Comparison of ENCODE assay signal across 12 cellular contexts in the genomic region with DNA sequence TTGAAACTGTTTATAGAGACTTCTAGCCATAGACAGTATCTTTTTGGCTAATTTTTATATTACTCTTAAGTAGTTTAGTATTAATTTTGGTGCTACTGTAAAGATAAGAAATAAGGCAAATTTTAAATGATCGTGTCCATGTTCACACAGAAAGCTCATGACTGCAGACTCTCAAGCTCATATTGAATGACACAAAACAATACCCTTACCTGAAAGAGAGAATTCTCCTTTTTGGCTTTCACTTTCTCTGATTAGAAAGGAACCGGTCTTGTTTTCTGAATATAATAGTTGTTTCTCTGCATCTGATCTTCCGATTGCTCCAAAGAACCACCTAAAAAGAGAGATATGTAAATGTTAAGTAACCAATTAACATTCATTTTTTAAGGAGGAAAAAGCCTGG. TPM values are rescaled to one million over a fixed set of nuclear protein-coding genes. Genes with fewer than 3 reads are reported as not detected.
DNase-seq lines count a peak whose midpoint lies in the region; ATAC-seq and TF ChIP-seq lines count a peak whose summit lies in the region.
"Had no signal": no experiment of that assay in that cellular context is flagged by ENCODE, and none has a peak within 500 bp of the region (broad histone marks: within the 10 kb centered on the region; RNA-seq: fewer than 3 reads in every experiment).

No MANE protein-coding gene starts in this region.

- peak; percentile 25 for DNase-seq in GM13977 (ENCODE audit: low spot score)
- no peak for DNase-seq in activated effector memory CD4-positive, alpha-beta T cell treated with Interleukin-2 at 50 U/mL for 16 hours
- DNase-seq in left ventricle myocardium superior: no peak
- no peak for DNase-seq in substantia nigra (lab: John Stamatoyannopoulos, UW)
- DNase-seq in ACHN: no peak
- DNase-seq: NCI-H1105 treated with DMSO at 0.1 percent for 48 hours, NCI-H526 treated with DMSO at 0.1 percent for 48 hours, SIG-M5 had no signal

- no peak for TF ChIP-seq CTCF in GM13977 (IDR thresholded peaks at IDR 0.05; ENCODE audit: extremely low read depth, insufficient read depth, missing control alignments)

- ATAC-seq in GM19372 (IDR thresholded peaks at IDR 0.05; ENCODE audit: low read depth, unreplicated experiment) (peak; percentile 47), HG02610 (IDR thresholded peaks at IDR 0.05; ENCODE audit: unreplicated experiment) (peak; percentile 91), HG03175 (IDR thresholded peaks at IDR 0.05; ENCODE audit: unreplicated experiment) (peak; percentile 71), left ventricle myocardium superior (no peak)

- intact Hi-C loops in left ventricle myocardium superior (cut with micrococcal nuclease): no loop called here

- in situ Hi-C loops in GM13977 (cut with MboI; ENCODE audit: low pct_unique_long_range_greater_than_20kb, low sequenced_read_pairs, unreplicated experiment): no loop called here
- in situ Hi-C loops in ACHN (cut with HindIII; ENCODE audit: low pct_ligation_motif_present, low pct_unique_long_range_greater_than_20kb, low sequenced_read_pairs): no loop called here

- no peak overlapping the region for H3K27ac ChIP-seq in substantia nigra (ENCODE audit: low read depth, low read length, poor library complexity, severe bottlenecking)
- H3K27ac ChIP-seq: coronary artery had no signal

RNA-seq across cellular contexts. Expression of a gene that starts 57.0 kb away (rescaled TPM):
- 8.8 TPM for total RNA-seq in left ventricle myocardium superior
